ENCODE assay signal across 8 cellular contexts in the genomic region with DNA sequence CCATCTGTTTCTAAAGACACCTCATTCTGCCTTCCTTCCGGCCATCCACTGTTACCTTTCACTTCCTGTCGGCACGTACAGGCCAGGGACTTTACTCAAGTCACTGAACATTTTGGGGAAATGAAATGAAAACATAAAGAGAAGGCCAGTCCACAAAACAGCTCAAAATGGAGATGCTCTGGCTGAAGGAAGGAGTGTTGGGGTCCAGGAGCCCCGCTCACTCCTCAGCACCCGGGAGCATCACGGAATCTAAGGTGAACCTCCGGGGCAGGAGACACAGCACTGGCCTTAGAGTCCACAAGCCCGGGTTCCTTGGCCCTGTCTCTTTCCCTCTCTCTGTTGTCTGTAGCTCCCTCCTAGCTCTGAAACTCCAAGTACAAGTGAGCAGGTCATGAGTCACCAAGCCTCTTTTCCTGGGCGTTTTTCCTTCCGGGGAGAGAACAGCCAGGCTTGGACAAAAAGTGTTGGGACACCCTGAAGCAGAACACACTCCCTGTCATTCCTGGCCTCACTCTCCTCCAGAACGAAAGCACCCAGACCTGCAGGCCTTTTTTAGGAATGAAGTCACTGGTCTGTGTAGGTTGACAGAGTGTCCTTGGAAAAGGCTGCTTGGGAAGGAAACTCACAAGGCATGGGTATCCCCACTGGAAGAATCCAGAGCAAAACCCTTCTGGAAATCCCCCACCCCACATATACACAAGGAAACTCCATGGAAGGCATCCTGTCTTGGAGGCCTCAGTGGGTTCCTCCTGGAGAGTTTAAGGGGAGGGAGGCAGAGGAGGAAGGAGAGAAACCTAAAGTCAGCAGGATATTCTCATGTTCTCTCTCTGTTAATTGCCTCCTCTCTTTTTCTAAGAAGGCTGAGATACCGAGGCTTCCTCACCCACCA.
DNase-seq lines count a peak whose midpoint lies in the region; ATAC-seq, FAIRE-seq and TF ChIP-seq lines count a peak whose summit lies in the region.

No MANE protein-coding gene starts in this region.

- peaks cover 0 to 5% of the 10 kb centered on the region in 2 experiments; a peak in 2 of 5 replicates for H3K27me3 ChIP-seq in K562 (ENCODE audit: control insufficient read depth in 2 of 2, insufficient read depth in 2 of 2, low read length in 2 of 2)
- H3K27me3 ChIP-seq in HAP-1 (ENCODE audit: low read depth) = no peaks in the 10 kb centered on the region

- peak overlapping the region; percentile 65 for H3K27ac ChIP-seq in HEK293 (ENCODE audit: extremely low read depth, low read depth, low read length)
- no peak overlapping the region for H3K27ac ChIP-seq in K562 (ENCODE audit: extremely low read depth, low read depth, low read length)
- H3K27ac ChIP-seq in kidney (ENCODE audit: low read depth in 2 of 2, low read length in 2 of 2) = peak overlapping the region; percentile 87 to 94

- CTCF ChIA-PET in HEK293 (lab: Yijun Ruan, JAX) = interaction anchor here (0.5 kb wide), 1 partner anchor 80 kb away, joined by 3 read pairs; no protein-coding TSS in a partner anchor
- CTCF ChIA-PET in K562 (lab: Yijun Ruan, JAX; ENCODE audit: low intra/inter-chr PET ratio) = no interaction called here

- no peaks in the 10 kb centered on the region for H3K9me1 ChIP-seq in K562 (ENCODE audit: control insufficient read depth, insufficient read depth, low read length)

- H3K4me1 ChIP-seq in HEK293 (ENCODE audit: control insufficient read depth, insufficient read depth, low read length) (peaks cover 15% of the 10 kb centered on the region), K562 (replicated peaks in 1 of 2; ENCODE audit: control insufficient read depth in 2 of 2, insufficient read depth in 2 of 2, low read length in 2 of 2) (peaks cover 0 to 2% of the 10 kb centered on the region in 2 experiments; a peak in 3 of 5 replicates), kidney (ENCODE audit: control insufficient read depth in 1 of 2, insufficient read depth in 1 of 2, low read depth in 1 of 2, low read length in 2 of 2) (peaks cover 30 to 48% of the 10 kb centered on the region in 2 donors), HAP-1 (peaks cover 22% of the 10 kb centered on the region)

- intact Hi-C loops in K562 (cut with micrococcal nuclease) (no loop called here), kidney (cut with DNase I) (loop anchor here (10.0 kb wide), 1 partner anchor 247 kb away; a partner anchor contains a TSS)

- BruUV-seq in K562 (replicated peaks; lab: Mats Ljungman, UMichigan) = no TSS peak

- H4K20me1 ChIP-seq in K562 (replicated peaks; ENCODE audit: control insufficient read depth, insufficient read depth, low read length) = peaks cover 3% of the 10 kb centered on the region; the same call in 1 of the 2 replicates

- H3K9ac ChIP-seq in K562 (ENCODE audit: insufficient read depth in 1 of 2, low read depth in 2 of 2, low read length in 2 of 2) = no peak overlapping the region
- H3K9ac ChIP-seq in kidney (ENCODE audit: low read length in 2 of 2) = peak overlapping the region; percentile 19 to 36

- H3K9me3 Mint-ChIP-seq in stimulated activated memory B cell treated with anti-CD40 and anti-IgM and Interleukin-4, amounts not matched to agents 10 μg/mL and 1 μg/mL and 100 μg/mL, for 72 hours = no peaks in the 10 kb centered on the region

- H2AFZ ChIP-seq in K562 (ENCODE audit: low read depth, low read length) = no peak overlapping the region

- 44% methylated on average over 10 of the region's 12 CpGs for WGBS in K562 (ENCODE audit: insufficient coverage, low coverage, missing lambda C conversion rate)

- H3K4me1 Mint-ChIP-seq in stimulated activated memory B cell treated with anti-CD40 and anti-IgM and Interleukin-4, amounts not matched to agents 10 μg/mL and 1 μg/mL and 100 μg/mL, for 72 hours = peaks cover 17% of the 10 kb centered on the region

- H3K36me3 Mint-ChIP-seq in stimulated activated memory B cell treated with anti-CD40 and anti-IgM and Interleukin-4, amounts not matched to agents 10 μg/mL and 1 μg/mL and 100 μg/mL, for 72 hours = no peaks in the 10 kb centered on the region

- POLR2A ChIA-PET in HEK293 (lab: Yijun Ruan, JAX) (no interaction called here), K562 (lab: Yijun Ruan, JAX) (no interaction called here)

- no peak overlapping the region for H3K4me3 ChIP-seq in HEK293 (ENCODE audit: low read depth, low read length)
- no peak overlapping the region for H3K4me3 ChIP-seq in K562
- H3K4me3 ChIP-seq in kidney (ENCODE audit: low read length in 2 of 2) = no peak overlapping the region
- H3K4me3 ChIP-seq in HAP-1 = no peak overlapping the region

- DNase-seq in K562 (ENCODE audit: extremely low read depth in 1 of 4, low spot score in 3 of 4) (no peak), kidney (peak; percentile 76), HAP-1 (ENCODE audit: low spot score in 2 of 2) (no peak)
- DNase-seq in stimulated activated CD4-positive, alpha-beta T cell treated with anti-CD3 and anti-CD28 coated beads, Interleukin-4, amount 100 ng/mL, for 24 hours = no peak

- TF ChIP-seq CTCF in HEK293 (tag by site-specific recombination; IDR thresholded peaks at IDR 0.05) (no peak), K562 (IDR thresholded peaks at IDR 0.05 in 2 of 3, conservative IDR thresholded peaks at IDR 0.05 in 1 of 3; ENCODE audit: insufficient read depth in 2 of 3, low read depth in 1 of 3, low read length in 3 of 3) (no peak), kidney (IDR thresholded peaks at IDR 0.05; ENCODE audit: borderline replicate concordance, extremely low read depth, insufficient read depth) (no peak)

- TF ChIP-seq EP300 in K562 (IDR thresholded peaks at IDR 0.05; ENCODE audit: low read length) = no peak

- H3K79me2 ChIP-seq in K562 (ENCODE audit: control insufficient read depth, insufficient read depth, low read length) = no peaks in the 10 kb centered on the region

- peak overlapping the region; percentile 26 for H3K27ac Mint-ChIP-seq in stimulated activated memory B cell treated with anti-CD40 and anti-IgM and Interleukin-4, amounts not matched to agents 10 μg/mL and 1 μg/mL and 100 μg/mL, for 72 hours

- TF ChIP-seq RAD21 in K562 (CRISPR knock-in tag; conservative IDR thresholded peaks at IDR 0.05 in 1 of 2, IDR thresholded peaks at IDR 0.05 in 1 of 2) = no peak

- H3K27me3 Mint-ChIP-seq in stimulated activated memory B cell treated with anti-CD40 and anti-IgM and Interleukin-4, amounts not matched to agents 10 μg/mL and 1 μg/mL and 100 μg/mL, for 72 hours = no peaks in the 10 kb centered on the region

- H3K4me3 Mint-ChIP-seq in stimulated activated memory B cell treated with anti-CD40 and anti-IgM and Interleukin-4, amounts not matched to agents 10 μg/mL and 1 μg/mL and 100 μg/mL, for 72 hours = no peak overlapping the region

- no peak for FAIRE-seq in K562 (lab: Jason Lieb, UNC)
- no peak for FAIRE-seq in kidney (lab: Jason Lieb, UNC)

- in situ Hi-C loops in K562 (cut with MboI) (no loop called here), HAP-1 (cut with MboI; ENCODE audit: low sequenced_read_pairs) (no loop called here)

- ATAC-seq in K562 (no peak), GM18867 (IDR thresholded peaks at IDR 0.05; ENCODE audit: unreplicated experiment) (no peak), GM18511 (IDR thresholded peaks at IDR 0.05; ENCODE audit: unreplicated experiment) (no peak)
- no peak for ATAC-seq in stimulated activated memory B cell treated with anti-CD40 and anti-IgM and Interleukin-4, amounts not matched to agents 10 μg/mL and 1 μg/mL and 100 μg/mL, for 72 hours

- H3K36me3 ChIP-seq in HEK293 (ENCODE audit: control insufficient read depth in 2 of 2, insufficient read depth in 1 of 2, low read length in 2 of 2) (no peaks in the 10 kb centered on the region), K562 (ENCODE audit: control insufficient read depth, insufficient read depth, low read length) (no peaks in the 10 kb centered on the region), kidney (ENCODE audit: control insufficient read depth in 1 of 2, insufficient read depth in 2 of 2, low read length in 2 of 2) (no peaks in the 10 kb centered on the region), HAP-1 (replicated peaks) (no peaks in the 10 kb centered on the region)

- no peak overlapping the region for H3K4me2 ChIP-seq in K562 (ENCODE audit: insufficient read depth, low read length)

- no peaks in the 10 kb centered on the region for H3K9me3 ChIP-seq in HEK293 (ENCODE audit: control insufficient read depth, insufficient read depth, low read depth, low read length)
- H3K9me3 ChIP-seq in K562 (replicated peaks; ENCODE audit: control insufficient read depth, insufficient read depth, low read depth, low read length) = 0 out of 2 replicates have a peak, but pooled peaks cover 2% of the 10 kb centered on the region
- no peaks in the 10 kb centered on the region for H3K9me3 ChIP-seq in kidney (ENCODE audit: control insufficient read depth in 1 of 2, low read length in 2 of 2)
- no peaks in the 10 kb centered on the region for H3K9me3 ChIP-seq in HAP-1

- TF ChIP-seq POLR2A in K562 (conservative IDR thresholded peaks at IDR 0.05) = no peak

TF ChIP-seq in HEK293, 187 proteins besides CTCF, POLR2A, EP300 and RAD21 (continues in another document):
- no peak for TF ChIP-seq ZNF510 (tag by site-specific recombination; IDR thresholded peaks at IDR 0.05; ENCODE audit: insufficient replicate concordance)
- no peak for TF ChIP-seq ZNF426 (tag by site-specific recombination; IDR thresholded peaks at IDR 0.05)
- TF ChIP-seq ZNF596 (tag by site-specific recombination; IDR thresholded peaks at IDR 0.05) = peak; percentile 71

TF ChIP-seq in K562, 482 proteins besides CTCF, POLR2A, EP300 and RAD21:
- TF ChIP-seq ZNF347 (CRISPR knock-in tag; IDR thresholded peaks at IDR 0.05; ENCODE audit: low read depth) (no peak), FOSL1 (tag; conservative IDR thresholded peaks at IDR 0.05) (peak; percentile 45)

Comparison
In these comparisons a context has a peak if more than half of its experiments do, and no peak if none do; other contexts are left out.
1. H3K9ac ChIP-seq: peak in kidney (2 of 2); none in K562 (0 of 2).